Comparison of ENCODE assay signal across 13 cellular contexts in genomic region chr18:43665239-43665788, GRCh38.
DNase-seq lines count a peak whose midpoint lies in the region; ATAC-seq and TF ChIP-seq lines count a peak whose summit lies in the region.
"Had no signal": no experiment of that assay in that cellular context is flagged by ENCODE, and none has a peak within 500 bp of the region (broad histone marks: within the 10 kb centered on the region; RNA-seq: fewer than 3 reads in every experiment).

No MANE protein-coding gene starts in this region.

- POLR2A ChIA-PET in A673 (lab: Charles Lee; ENCODE audit: low non-redundant PET) = no interaction called here

- no peak overlapping the region for H2BK12ac ChIP-seq in trophoblast cell (ENCODE audit: low read length)

- intact Hi-C loops in A673 (cut with micrococcal nuclease; ENCODE audit: unreplicated experiment) = no loop called here

- no peak overlapping the region for H3K18ac ChIP-seq in trophoblast cell (ENCODE audit: low read length)

- H2AK5ac ChIP-seq in trophoblast cell (ENCODE audit: low read length) = no peak overlapping the region

- peaks cover 1% of the 10 kb centered on the region for H3K79me1 ChIP-seq in trophoblast cell (ENCODE audit: low read length)

- no peak overlapping the region for H2BK120ac ChIP-seq in trophoblast cell (ENCODE audit: insufficient read depth, low read length, poor library complexity)

- peaks cover 20% of the 10 kb centered on the region for H3K4me1 ChIP-seq in RWPE2 (ENCODE audit: insufficient read depth, poor library complexity, severe bottlenecking)
- no peaks in the 10 kb centered on the region for H3K4me1 ChIP-seq in trophoblast cell (ENCODE audit: control insufficient read depth in 1 of 2, insufficient read depth in 2 of 2, low read length in 2 of 2)
- no peaks in the 10 kb centered on the region for H3K4me1 ChIP-seq in A673 (ENCODE audit: insufficient read depth, low read length, poor library complexity, severe bottlenecking)
- H3K4me1 ChIP-seq: parathyroid adenoma had no signal

- H3K79me2 ChIP-seq in trophoblast cell (ENCODE audit: control insufficient read depth, insufficient read depth, low read length, poor library complexity) = no peaks in the 10 kb centered on the region
- H3K79me2 ChIP-seq: parathyroid adenoma had no signal

- ATAC-seq in RWPE2 (ENCODE audit: low read depth) (peak; percentile 89), HG03175 (IDR thresholded peaks at IDR 0.05; ENCODE audit: unreplicated experiment) (no peak), GM21717 (IDR thresholded peaks at IDR 0.05; ENCODE audit: unreplicated experiment) (no peak)
- ATAC-seq: T-helper 17 cell had no signal

- no peak overlapping the region for H3K9ac ChIP-seq in trophoblast cell (ENCODE audit: low read length)
- H3K9ac ChIP-seq: parathyroid adenoma had no signal

- no peak overlapping the region for H4K8ac ChIP-seq in trophoblast cell (ENCODE audit: low read depth, low read length)

- no peaks in the 10 kb centered on the region for H3K9me3 ChIP-seq in RWPE2 (ENCODE audit: severe bottlenecking)
- H3K9me3 ChIP-seq in trophoblast cell (ENCODE audit: insufficient read depth, low read depth, low read length) = no peaks in the 10 kb centered on the region
- H3K9me3 ChIP-seq in A673 (ENCODE audit: low read depth, low read length, poor library complexity, severe bottlenecking) = no peaks in the 10 kb centered on the region

- H3K36me3 ChIP-seq in RWPE2 (ENCODE audit: low read depth) (no peaks in the 10 kb centered on the region), trophoblast cell (ENCODE audit: control insufficient read depth in 1 of 2, insufficient read depth in 2 of 2, low read length in 2 of 2) (no peaks in the 10 kb centered on the region), A673 (ENCODE audit: insufficient read depth, low read length, poor library complexity, severe bottlenecking) (no peaks in the 10 kb centered on the region)

- no CpG with 5 or more reads among the region's 3 CpGs for WGBS in trophoblast cell (ENCODE audit: extremely low coverage, insufficient coverage, insufficient read length)

- CTCF ChIA-PET in A673 (lab: Charles Lee) = no interaction called here

- no peak overlapping the region for H2BK5ac ChIP-seq in trophoblast cell (ENCODE audit: low read depth, low read length, poor library complexity)

- H3K14ac ChIP-seq in trophoblast cell (ENCODE audit: low read length) = no peak overlapping the region

- DNase-seq in GM03348 (ENCODE audit: low spot score) (peak; percentile 69), RWPE2 (ENCODE audit: low spot score) (no peak), fibroblast of peridontal ligament (ENCODE audit: extremely low read depth) (peak; percentile 93), trophoblast cell (peak; percentile 21 to 54), NCI-H1694 treated with DMSO at 0.1 percent for 48 hours (lab: John Stamatoyannopoulos, UW) (no peak), A673 (ENCODE audit: low spot score) (no peak)
- DNase-seq: activated CD4-positive, alpha-beta memory T cell treated with anti-CD3 and anti-CD28 coated beads for 36 hours; activated naive CD4-positive, alpha-beta T cell; NCI-H2171 treated with DMSO at 0.1 percent for 48 hours; T-helper 17 cell had no signal

- H3K23ac ChIP-seq in trophoblast cell (ENCODE audit: low read length) = no peak overlapping the region

- H3K4me3 ChIP-seq in RWPE2 (ENCODE audit: severe bottlenecking) (no peak overlapping the region), trophoblast cell (ENCODE audit: low read depth, low read length) (no peak overlapping the region), A673 (ENCODE audit: low read depth, low read length, poor library complexity, severe bottlenecking) (no peak overlapping the region)

- H4K12ac ChIP-seq in trophoblast cell (ENCODE audit: low read depth, low read length) = no peak overlapping the region

- H3K27me3 ChIP-seq in RWPE2 (ENCODE audit: insufficient read depth, poor library complexity, severe bottlenecking) = no peaks in the 10 kb centered on the region
- no peaks in the 10 kb centered on the region for H3K27me3 ChIP-seq in trophoblast cell (ENCODE audit: insufficient read depth, low read length)
- H3K27me3 ChIP-seq in A673 (replicated peaks; ENCODE audit: insufficient read depth, low read depth, low read length, poor library complexity) = no peaks in the 10 kb centered on the region

- no TSS peak for BruUV-seq in A673 (replicated peaks; lab: Mats Ljungman, UMichigan)

- H3K4me2 ChIP-seq in trophoblast cell (ENCODE audit: low read length) = no peak overlapping the region

- TF ChIP-seq CTCF in RWPE2 (IDR thresholded peaks at IDR 0.05; ENCODE audit: poor library complexity, severe bottlenecking) (no peak), A673 (conservative IDR thresholded peaks at IDR 0.05; ENCODE audit: low read depth, low read length) (no peak)

- no peak overlapping the region for H2AFZ ChIP-seq in trophoblast cell (ENCODE audit: insufficient read depth, low read length, poor library complexity)
- H2AFZ ChIP-seq: parathyroid adenoma had no signal

- no peak overlapping the region for H3K4ac ChIP-seq in trophoblast cell (ENCODE audit: low read depth, low read length)

- no peak overlapping the region for H3K27ac ChIP-seq in RWPE2 (ENCODE audit: poor library complexity, severe bottlenecking)
- peak overlapping the region; percentile 56 for H3K27ac ChIP-seq in trophoblast cell (ENCODE audit: low read depth, low read length)
- H3K27ac ChIP-seq in A673 (ENCODE audit: low read depth, low read length, poor library complexity, severe bottlenecking) = no peak overlapping the region
- H3K27ac ChIP-seq: parathyroid adenoma had no signal

- H4K91ac ChIP-seq in trophoblast cell (ENCODE audit: low read depth, low read length) = no peak overlapping the region

Comparison
In these comparisons a context has a peak if more than half of its experiments do, and no peak if none do; other contexts are left out.
1. DNase-seq: peak in GM03348 (single experiment), fibroblast of peridontal ligament (single experiment) and trophoblast cell (2 of 2); none in RWPE2 (single experiment), NCI-H1694 treated with DMSO at 0.1 percent for 48 hours (single experiment) and A673 (single experiment).